ENCODE assay signal across 8 cellular contexts in genomic region chr2:96762529-96763253, GRCh38. TPM values are rescaled to one million over a fixed set of nuclear protein-coding genes. Genes with fewer than 3 reads are reported as not detected.
DNase-seq lines count a peak whose midpoint lies in the region; ATAC-seq and TF ChIP-seq lines count a peak whose summit lies in the region.

No MANE protein-coding gene starts in this region.

- H3K4me1 Mint-ChIP-seq in CD8-positive, alpha-beta T cell (ENCODE audit: low read depth): peaks cover 73% of the 10 kb centered on the region
- H3K4me1 Mint-ChIP-seq in activated T-helper 2 cell treated with anti-CD3 and anti-CD28 coated beads, Interferon-gamma antibody, Interleukin-2, Interleukin-4, amounts not matched to agents 10 μg/mL and 5 μg/mL and 100 μg/mL, durations not matched to agents 14 hours and 24 hours and 36 hours (ENCODE audit: low read depth): peaks cover 49% of the 10 kb centered on the region

- 21 to 24% methylated on average over 14 of the region's 14 CpGs for WGBS in tibial nerve, 2 donors

- no peaks in the 10 kb centered on the region for H3K36me3 ChIP-seq in CD8-positive, alpha-beta T cell (ENCODE audit: insufficient read depth, low read length)
- H3K36me3 ChIP-seq in tibial nerve: peaks cover 0 to 7% (median 0%) of the 10 kb centered on the region in 3 donors

- no peak for DNase-seq in CD8-positive, alpha-beta T cell
- DNase-seq in HFF-Myc (ENCODE audit: extremely low read depth, low read depth): no peak
- DNase-seq in activated T-helper 2 cell treated with anti-CD3 and anti-CD28 coated beads, Interferon-gamma antibody, Interleukin-2, Interleukin-4, amounts not matched to agents 10 μg/mL and 5 μg/mL and 100 μg/mL, durations not matched to agents 14 hours and 24 hours and 36 hours (ENCODE audit: low spot score): no peak
- peak; percentile 64 for DNase-seq in kidney tubule cell (ENCODE audit: low spot score)
- DNase-seq in tibial nerve (ENCODE audit: low spot score in 2 of 2): no peak
- no peak for DNase-seq in activated gamma-delta T cell (lab: John Stamatoyannopoulos, UW)

- ATAC-seq in CD8-positive, alpha-beta T cell: no peak
- ATAC-seq in HG03039 (IDR thresholded peaks at IDR 0.05; ENCODE audit: unreplicated experiment): no peak
- ATAC-seq in HG03280 (IDR thresholded peaks at IDR 0.05; ENCODE audit: unreplicated experiment): no peak

- intact Hi-C loops in CD8-positive, alpha-beta T cell (cut with DNase I, micrococcal nuclease): loop anchor here (2.0 to 5.0 kb wide), 3 partner anchors 38 to 495 kb away; partner anchors contain the start of genes ANKRD39 (in 1 of the 2), CIAO1 (in 1 of the 2) and TMEM127 (in 1 of the 2)
- intact Hi-C loops in activated T-helper 2 cell treated with anti-CD3 and anti-CD28 coated beads, Interferon-gamma antibody, Interleukin-2, Interleukin-4, amounts not matched to agents 10 μg/mL and 5 μg/mL and 100 μg/mL, durations not matched to agents 14 hours and 24 hours and 36 hours (cut with micrococcal nuclease): loop anchor here (5.0 to 10.0 kb wide), 4 partner anchors 40 to 228 kb away; partner anchors contain the start of genes ARID5A and KANSL3

- H3K9me3 ChIP-seq in CD8-positive, alpha-beta T cell (ENCODE audit: low read length): no peaks in the 10 kb centered on the region
- H3K9me3 ChIP-seq in tibial nerve: no peaks in the 10 kb centered on the region

- peaks cover 50% of the 10 kb centered on the region for H3K4me1 ChIP-seq in CD8-positive, alpha-beta T cell (ENCODE audit: insufficient read depth, low read length)
- peaks cover 0 to 73% (median 48%) of the 10 kb centered on the region in 4 donors for H3K4me1 ChIP-seq in tibial nerve

- POLR2A ChIA-PET in CD8-positive, alpha-beta T cell (lab: Charles Lee): interaction anchor here (0.7 to 3.4 kb wide), 6 partner anchors 12 to 200 kb away, joined by 3 to 16 read pairs (median 4); partner anchors contain the start of genes ANKRD39 and CNNM3

- peak overlapping the region; percentile 95 for H3K4me3 ChIP-seq in CD8-positive, alpha-beta T cell (ENCODE audit: low read depth, low read length)
- H3K4me3 ChIP-seq in HFF-Myc (replicated peaks; ENCODE audit: low read depth, low read length) (peak overlapping the region; percentile 39), tibial nerve (peak overlapping the region; percentile 13 to 82 (median 59))

- TF ChIP-seq CTCF in CD8-positive, alpha-beta T cell (IDR thresholded peaks at IDR 0.05): no peak
- TF ChIP-seq CTCF in HFF-Myc (IDR thresholded peaks at IDR 0.05; ENCODE audit: low read depth, low read length, missing control alignments): no peak
- TF ChIP-seq CTCF in tibial nerve (IDR thresholded peaks at IDR 0.05): no peak

- H3K4me3 Mint-ChIP-seq in CD8-positive, alpha-beta T cell: peak overlapping the region; percentile 82
- H3K4me3 Mint-ChIP-seq in activated T-helper 2 cell treated with anti-CD3 and anti-CD28 coated beads, Interferon-gamma antibody, Interleukin-2, Interleukin-4, amounts not matched to agents 10 μg/mL and 5 μg/mL and 100 μg/mL, durations not matched to agents 14 hours and 24 hours and 36 hours (ENCODE audit: low read depth): peak overlapping the region; percentile 80

- H3K36me3 Mint-ChIP-seq in CD8-positive, alpha-beta T cell: peaks cover 7% of the 10 kb centered on the region
- H3K36me3 Mint-ChIP-seq in activated T-helper 2 cell treated with anti-CD3 and anti-CD28 coated beads, Interferon-gamma antibody, Interleukin-2, Interleukin-4, amounts not matched to agents 10 μg/mL and 5 μg/mL and 100 μg/mL, durations not matched to agents 14 hours and 24 hours and 36 hours (ENCODE audit: low read depth): peaks cover 5% of the 10 kb centered on the region

- no peak overlapping the region for H3K27ac ChIP-seq in CD8-positive, alpha-beta T cell (ENCODE audit: low read depth, low read length)
- peak overlapping the region in 3 of 4 donors; percentile 66 to 95 (median 80) for H3K27ac ChIP-seq in tibial nerve

- CTCF ChIA-PET in CD8-positive, alpha-beta T cell (lab: Charles Lee): interaction anchor here (0.7 to 4.1 kb wide), 24 partner anchors 12 to 227 kb away, joined by 3 to 25 read pairs (median 4); partner anchors contain the start of genes ANKRD39 and KANSL3

- no peak for TF ChIP-seq EP300 in tibial nerve (IDR thresholded peaks at IDR 0.05)

- TF ChIP-seq POLR2A in tibial nerve (IDR thresholded peaks at IDR 0.05): no peak

- H3K9me3 Mint-ChIP-seq in CD8-positive, alpha-beta T cell: no peaks in the 10 kb centered on the region
- H3K9me3 Mint-ChIP-seq in activated T-helper 2 cell treated with anti-CD3 and anti-CD28 coated beads, Interferon-gamma antibody, Interleukin-2, Interleukin-4, amounts not matched to agents 10 μg/mL and 5 μg/mL and 100 μg/mL, durations not matched to agents 14 hours and 24 hours and 36 hours: no peaks in the 10 kb centered on the region

- peak overlapping the region; percentile 88 for H3K27ac Mint-ChIP-seq in CD8-positive, alpha-beta T cell
- no peak overlapping the region for H3K27ac Mint-ChIP-seq in activated T-helper 2 cell treated with anti-CD3 and anti-CD28 coated beads, Interferon-gamma antibody, Interleukin-2, Interleukin-4, amounts not matched to agents 10 μg/mL and 5 μg/mL and 100 μg/mL, durations not matched to agents 14 hours and 24 hours and 36 hours

- H3K27me3 ChIP-seq in CD8-positive, alpha-beta T cell (ENCODE audit: insufficient read depth, low read length): no peaks in the 10 kb centered on the region
- no peaks in the 10 kb centered on the region for H3K27me3 ChIP-seq in tibial nerve

- no peaks in the 10 kb centered on the region for H3K27me3 Mint-ChIP-seq in CD8-positive, alpha-beta T cell (ENCODE audit: low read depth)
- H3K27me3 Mint-ChIP-seq in activated T-helper 2 cell treated with anti-CD3 and anti-CD28 coated beads, Interferon-gamma antibody, Interleukin-2, Interleukin-4, amounts not matched to agents 10 μg/mL and 5 μg/mL and 100 μg/mL, durations not matched to agents 14 hours and 24 hours and 36 hours (ENCODE audit: low read depth): no peaks in the 10 kb centered on the region

RNA-seq across cellular contexts. Expression of gene CNNM4, which starts 2.0 kb away (rescaled TPM):
- total RNA-seq in CD8-positive, alpha-beta T cell: 1 to 10 TPM; 6.7 to 8.3 TPM
- total RNA-seq in activated T-helper 2 cell treated with anti-CD3 and anti-CD28 coated beads, Interferon-gamma antibody, Interleukin-2, Interleukin-4, amounts not matched to agents 10 μg/mL and 5 μg/mL and 100 μg/mL, durations not matched to agents 14 hours and 24 hours and 36 hours: 10.1 and 11.3 TPM in 2 replicates
- total RNA-seq in tibial nerve: 10 to 100 TPM in 1 of 4 donors, 1 to 10 TPM in 3; 6.3 to 10.2 (median 7.9) TPM

RNA-seq across cellular contexts. Expression of gene LMAN2L, which starts 22.8 kb away (rescaled TPM):
- total RNA-seq in CD8-positive, alpha-beta T cell: 1 to 10 TPM; 1.1 to 1.7 TPM
- 6.0 and 7.0 TPM in 2 replicates for total RNA-seq in activated T-helper 2 cell treated with anti-CD3 and anti-CD28 coated beads, Interferon-gamma antibody, Interleukin-2, Interleukin-4, amounts not matched to agents 10 μg/mL and 5 μg/mL and 100 μg/mL, durations not matched to agents 14 hours and 24 hours and 36 hours
- 10 to 100 TPM; 10.2 to 21.2 (median 16.8) TPM for total RNA-seq in tibial nerve

RNA-seq across cellular contexts. Expression of gene CNNM3, which starts 53.4 kb away (rescaled TPM):
- total RNA-seq in CD8-positive, alpha-beta T cell: 10 to 100 TPM; 40.1 to 41.8 TPM
- 28.7 and 30.4 TPM in 2 replicates for total RNA-seq in activated T-helper 2 cell treated with anti-CD3 and anti-CD28 coated beads, Interferon-gamma antibody, Interleukin-2, Interleukin-4, amounts not matched to agents 10 μg/mL and 5 μg/mL and 100 μg/mL, durations not matched to agents 14 hours and 24 hours and 36 hours
- total RNA-seq in tibial nerve: 10 to 100 TPM; 21.8 to 27.8 (median 22.9) TPM

Comparison
In these comparisons a context has a peak if more than half of its experiments do, and no peak if none do; other contexts are left out.
1. H3K4me3 ChIP-seq: peak in every context shown above with its lines; median percentile 95 in CD8-positive, alpha-beta T cell; 59 in tibial nerve; 39 in HFF-Myc.